Comparison of ENCODE assay signal across 15 cellular contexts in the genomic region with DNA sequence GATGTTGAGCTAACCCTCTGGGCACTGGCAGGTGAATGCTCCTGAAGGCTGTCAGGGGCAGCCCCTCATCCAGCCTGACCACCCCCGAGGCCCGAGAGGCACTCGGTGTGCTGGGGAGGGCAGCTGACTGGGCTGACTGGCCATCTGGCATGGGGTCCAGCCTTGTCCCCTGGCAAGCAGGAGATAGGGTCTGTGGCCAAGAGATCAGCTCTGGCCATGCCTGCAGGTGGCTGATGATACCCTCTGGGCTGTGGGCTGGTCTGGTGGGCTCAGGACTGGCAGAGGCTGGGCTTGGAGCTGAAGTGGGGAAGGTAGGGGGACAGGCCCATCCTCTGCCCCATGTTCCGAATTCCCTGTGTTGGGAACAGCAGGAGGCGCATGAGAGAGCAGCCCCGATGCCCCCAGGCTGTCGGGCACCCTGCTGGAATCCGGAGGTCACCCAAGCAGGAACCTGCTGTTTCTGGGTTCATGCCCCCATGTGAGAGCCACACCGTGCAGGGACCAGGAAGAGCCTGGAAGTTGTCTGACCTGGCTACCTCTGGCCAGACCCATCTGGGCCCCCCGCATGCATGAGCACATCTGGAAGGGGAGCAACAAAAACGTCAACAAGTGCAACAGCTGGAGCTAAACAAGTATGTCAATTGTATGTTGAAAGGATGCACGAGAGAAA.
DNase-seq lines count a peak whose midpoint lies in the region; ATAC-seq, FAIRE-seq and TF ChIP-seq lines count a peak whose summit lies in the region.
"Had no signal": no experiment of that assay in that cellular context is flagged by ENCODE, and none has a peak within 500 bp of the region (broad histone marks: within the 10 kb centered on the region; RNA-seq: fewer than 3 reads in every experiment).

No MANE protein-coding gene starts in this region.

- no peaks in the 10 kb centered on the region for H3K27me3 ChIP-seq in right lobe of liver
- H3K27me3 ChIP-seq in HepG2 (ENCODE audit: control insufficient read depth in 1 of 2, insufficient read depth in 2 of 2, low read length in 2 of 2) = peaks cover 5 to 52% of the 10 kb centered on the region in 2 experiments; a peak in 4 of 5 replicates
- H3K27me3 ChIP-seq in upper lobe of right lung = peaks cover 20% of the 10 kb centered on the region
- H3K27me3 ChIP-seq: BLaER1 treated with 17β-estradiol and CSF1 and Interleukin-3, amounts not matched to agents 10 nM and 100 nM had no signal

- in situ Hi-C loops in HepG2 (cut with HindIII; ENCODE audit: extremely low pct_ligation_motif_present, low pct_unique_long_range_greater_than_20kb) = no loop called here

- ATAC-seq in right lobe of liver (no peak), HepG2 (no peak), upper lobe of right lung (no peak)
- ATAC-seq: GM23338 had no signal

- no peak for FAIRE-seq in HepG2 (lab: Jason Lieb, UNC)
- FAIRE-seq: GM18507 had no signal

- TF ChIP-seq CTCF in right lobe of liver (IDR thresholded peaks at IDR 0.05) (no peak), HepG2 (CRISPR knock-in tag; IDR thresholded peaks at IDR 0.05) (no peak), upper lobe of right lung (IDR thresholded peaks at IDR 0.05) (no peak)

- CTCF ChIA-PET in HepG2 (lab: Yijun Ruan, JAX; ENCODE audit: low intra/inter-chr PET ratio, low total read pairs) = no interaction called here

- no peak for TF ChIP-seq POLR2A in right lobe of liver (IDR thresholded peaks at IDR 0.05)
- TF ChIP-seq POLR2A in HepG2 (IDR thresholded peaks at IDR 0.05; ENCODE audit: insufficient read depth in 1 of 2, low read depth in 2 of 2, low read length in 2 of 2) = no peak

- TF ChIP-seq RAD21 in HepG2 (CRISPR knock-in tag; IDR thresholded peaks at IDR 0.05) = no peak

- POLR2A ChIA-PET in HepG2 (lab: Yijun Ruan, JAX) = no interaction called here

- WGBS in right lobe of liver (ENCODE audit: insufficient coverage, low coverage, low lambda C conversion rate, missing lambda C conversion rate) = 46% methylated on average over 4 of the region's 12 CpGs
- 17% methylated on average over 9 of the region's 12 CpGs for WGBS in HepG2 (ENCODE audit: low lambda C conversion rate)

- H3K79me2 ChIP-seq in HepG2 (ENCODE audit: insufficient read depth, low read length) = no peaks in the 10 kb centered on the region

- TF ChIP-seq EP300 in HepG2 (IDR thresholded peaks at IDR 0.05; ENCODE audit: low read depth in 2 of 2, low read length in 2 of 2) = no peak
- TF ChIP-seq EP300 in HepG2 (CRISPR knock-in tag; IDR thresholded peaks at IDR 0.05; ENCODE audit: borderline replicate concordance) = no peak

- intact Hi-C loops in right lobe of liver (cut with DNase I) = no loop called here
- intact Hi-C loops in HepG2 (cut with micrococcal nuclease; ENCODE audit: unreplicated experiment) = no loop called here
- intact Hi-C loops in upper lobe of right lung (cut with DNase I) = no loop called here

- no peaks in the 10 kb centered on the region for H3K36me3 ChIP-seq in right lobe of liver
- no peaks in the 10 kb centered on the region for H3K36me3 ChIP-seq in HepG2 (replicated peaks in 1 of 2; ENCODE audit: control insufficient read depth in 1 of 2, insufficient read depth in 2 of 2, low read length in 2 of 2)
- no peaks in the 10 kb centered on the region for H3K36me3 ChIP-seq in upper lobe of right lung
- H3K36me3 ChIP-seq: BLaER1 treated with 17β-estradiol and CSF1 and Interleukin-3, amounts not matched to agents 10 nM and 100 nM had no signal

- DNase-seq in right lobe of liver (peak in 2 of 3 donors; percentile 24 to 37), HepG2 (ENCODE audit: low spot score) (no peak), mesenteric fat pad (ENCODE audit: low spot score) (peak; percentile 78), upper lobe of right lung (peak; percentile 17), NOMO-1 (lab: John Stamatoyannopoulos, UW; ENCODE audit: unreplicated experiment in 2 of 2) (no peak), HPDE6-E6E7 (ENCODE audit: extremely low spot score) (no peak), OCI-M2 (lab: John Stamatoyannopoulos, UW; ENCODE audit: unreplicated experiment) (no peak)
- DNase-seq: ACHN; CD4-positive, CD25-positive, alpha-beta regulatory T cell; DMS53; GF-D8 had no signal

- H2AFZ ChIP-seq in HepG2 (ENCODE audit: low read length) = no peak overlapping the region
- H2AFZ ChIP-seq: GM23338 had no signal

- H3K4me1 ChIP-seq in right lobe of liver = peaks cover 0 to 7% (median 0%) of the 10 kb centered on the region in 4 donors
- H3K4me1 ChIP-seq in HepG2 (ENCODE audit: insufficient read depth, low read length) = no peaks in the 10 kb centered on the region
- no peaks in the 10 kb centered on the region for H3K4me1 ChIP-seq in upper lobe of right lung

- no peak overlapping the region for H3K4me3 ChIP-seq in right lobe of liver
- H3K4me3 ChIP-seq in HepG2 (replicated peaks in 1 of 3; ENCODE audit: insufficient read depth in 1 of 3, low read depth in 2 of 3, low read length in 3 of 3) = no peak overlapping the region
- peak overlapping the region; percentile 9; the same call in 1 of the 2 replicates for H3K4me3 ChIP-seq in iPS-18c (ENCODE audit: insufficient read depth, low read depth, low read length)
- H3K4me3 ChIP-seq in upper lobe of right lung = no peak overlapping the region
- H3K4me3 ChIP-seq: BLaER1 treated with 17β-estradiol and CSF1 and Interleukin-3, amounts not matched to agents 10 nM and 100 nM; GM23338 had no signal

- H3K9me3 ChIP-seq in right lobe of liver = no peaks in the 10 kb centered on the region
- H3K9me3 ChIP-seq in HepG2 (ENCODE audit: low read length) = no peaks in the 10 kb centered on the region
- peaks cover 46% of the 10 kb centered on the region for H3K9me3 ChIP-seq in iPS-18c (ENCODE audit: control insufficient read depth, insufficient read depth, low read length)
- no peaks in the 10 kb centered on the region for H3K9me3 ChIP-seq in upper lobe of right lung
- H3K9me3 ChIP-seq: BLaER1 treated with 17β-estradiol and CSF1 and Interleukin-3, amounts not matched to agents 10 nM and 100 nM had no signal

- H3K27ac ChIP-seq in right lobe of liver (no peak overlapping the region), HepG2 (ENCODE audit: extremely low read length, insufficient read depth, low read length) (no peak overlapping the region), upper lobe of right lung (no peak overlapping the region)
- H3K27ac ChIP-seq: BLaER1 treated with 17β-estradiol and CSF1 and Interleukin-3, amounts not matched to agents 10 nM and 100 nM had no signal

- H3K4me2 ChIP-seq in HepG2 (ENCODE audit: low read depth, low read length) = no peak overlapping the region
- H3K4me2 ChIP-seq: BLaER1 treated with 17β-estradiol and CSF1 and Interleukin-3, amounts not matched to agents 10 nM and 100 nM; GM23338 had no signal

- BruUV-seq in HepG2 (replicated peaks; lab: Mats Ljungman, UMichigan) = no TSS peak

- no peaks in the 10 kb centered on the region for H4K20me1 ChIP-seq in HepG2 (ENCODE audit: insufficient read depth, low read length)
- H4K20me1 ChIP-seq: BLaER1 treated with 17β-estradiol and CSF1 and Interleukin-3, amounts not matched to agents 10 nM and 100 nM had no signal

- H3K9ac ChIP-seq in HepG2 (ENCODE audit: insufficient read depth, low read depth, low read length) = no peak overlapping the region
- H3K9ac ChIP-seq: BLaER1 treated with 17β-estradiol and CSF1 and Interleukin-3, amounts not matched to agents 10 nM and 100 nM had no signal

TF ChIP-seq in HepG2, 621 proteins besides CTCF, POLR2A, EP300 and RAD21 (continues in another document):
- TF ChIP-seq SNAPC5 (CRISPR knock-in tag; IDR thresholded peaks at IDR 0.05; ENCODE audit: borderline replicate concordance) (no peak), MATR3 (CRISPR knock-in tag; IDR thresholded peaks at IDR 0.05) (no peak), ZNF546 (CRISPR knock-in tag; conservative IDR thresholded peaks at IDR 0.05) (no peak), ATF1 (CRISPR knock-in tag; IDR thresholded peaks at IDR 0.05) (no peak), ZSCAN21 (CRISPR knock-in tag; IDR thresholded peaks at IDR 0.05; ENCODE audit: borderline replicate concordance) (no peak), RAD51 (IDR thresholded peaks at IDR 0.05; ENCODE audit: borderline replicate concordance) (no peak), KDM1A (CRISPR knock-in tag; IDR thresholded peaks at IDR 0.05) (no peak), RELA (CRISPR knock-in tag; IDR thresholded peaks at IDR 0.05) (no peak)
- TF ChIP-seq, protein P1, sequence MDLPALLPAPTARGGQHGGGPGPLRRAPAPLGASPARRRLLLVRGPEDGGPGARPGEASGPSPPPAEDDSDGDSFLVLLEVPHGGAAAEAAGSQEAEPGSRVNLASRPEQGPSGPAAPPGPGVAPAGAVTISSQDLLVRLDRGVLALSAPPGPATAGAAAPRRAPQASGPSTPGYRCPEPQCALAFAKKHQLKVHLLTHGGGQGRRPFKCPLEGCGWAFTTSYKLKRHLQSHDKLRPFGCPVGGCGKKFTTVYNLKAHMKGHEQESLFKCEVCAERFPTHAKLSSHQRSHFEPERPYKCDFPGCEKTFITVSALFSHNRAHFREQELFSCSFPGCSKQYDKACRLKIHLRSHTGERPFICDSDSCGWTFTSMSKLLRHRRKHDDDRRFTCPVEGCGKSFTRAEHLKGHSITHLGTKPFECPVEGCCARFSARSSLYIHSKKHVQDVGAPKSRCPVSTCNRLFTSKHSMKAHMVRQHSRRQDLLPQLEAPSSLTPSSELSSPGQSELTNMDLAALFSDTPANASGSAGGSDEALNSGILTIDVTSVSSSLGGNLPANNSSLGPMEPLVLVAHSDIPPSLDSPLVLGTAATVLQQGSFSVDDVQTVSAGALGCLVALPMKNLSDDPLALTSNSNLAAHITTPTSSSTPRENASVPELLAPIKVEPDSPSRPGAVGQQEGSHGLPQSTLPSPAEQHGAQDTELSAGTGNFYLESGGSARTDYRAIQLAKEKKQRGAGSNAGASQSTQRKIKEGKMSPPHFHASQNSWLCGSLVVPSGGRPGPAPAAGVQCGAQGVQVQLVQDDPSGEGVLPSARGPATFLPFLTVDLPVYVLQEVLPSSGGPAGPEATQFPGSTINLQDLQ (CRISPR knock-in tag; IDR thresholded peaks at IDR 0.05) = no peak

Comparison
In these comparisons a context has a peak if more than half of its experiments do, and no peak if none do; other contexts are left out.
1. DNase-seq: peak in right lobe of liver (2 of 3), mesenteric fat pad (single experiment) and upper lobe of right lung (single experiment); none in HepG2 (single experiment), NOMO-1 (0 of 2), HPDE6-E6E7 (single experiment) and OCI-M2 (single experiment).